In the genomic region with DNA sequence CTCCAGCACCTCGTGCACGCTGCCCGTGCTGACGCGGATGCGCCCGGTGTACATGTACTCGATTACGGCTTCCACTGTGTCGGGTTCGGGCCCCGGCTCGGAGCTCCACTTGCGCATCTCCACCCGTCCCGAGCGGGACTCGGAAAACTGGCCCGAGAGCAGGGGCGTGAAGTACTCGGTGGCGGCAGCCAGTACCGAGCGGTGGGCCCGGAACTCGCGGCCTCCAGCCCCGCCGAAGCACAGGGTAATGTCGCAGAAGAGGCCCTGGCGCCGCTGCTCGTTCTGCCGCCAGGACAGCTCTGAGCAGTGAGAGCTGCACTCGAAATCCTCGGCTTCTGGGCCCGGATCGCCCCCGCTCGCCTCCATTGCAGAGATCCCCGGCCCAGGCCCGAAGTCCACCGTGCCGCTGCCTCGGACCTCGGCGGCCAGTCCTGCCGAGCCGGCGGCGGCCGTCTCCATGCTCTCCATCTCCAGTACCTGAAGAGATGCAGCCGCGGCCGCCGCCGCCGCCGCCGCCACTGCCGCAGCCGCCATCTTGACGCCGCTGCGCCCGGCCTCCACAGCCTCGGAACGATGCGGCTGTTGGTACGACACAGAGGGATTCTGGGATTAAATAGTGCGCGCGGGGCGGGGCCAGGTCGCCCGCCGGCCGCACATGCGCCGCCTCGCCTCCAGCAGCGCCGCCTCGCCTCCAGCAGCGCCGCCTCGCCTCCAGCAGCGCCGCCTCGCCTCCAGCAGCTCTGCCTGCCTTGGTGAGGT, we compare ENCODE assay signal across 8 cellular contexts. TPM values are rescaled to one million over a fixed set of nuclear protein-coding genes. Genes with fewer than 3 reads are reported as not detected.
DNase-seq lines count a peak whose midpoint lies in the region; ATAC-seq and TF ChIP-seq lines count a peak whose summit lies in the region.

Gene KLHL11 (minus strand): TSS at position 587 of the 759 bp plus-strand sequence. CDS start 53 bp downstream, at position 534.

- H3K27ac ChIP-seq in colonic mucosa: peak within 1 kb of the TSS; percentile 82

- H3K27me3 ChIP-seq in colonic mucosa: no peaks in the 10 kb centered on the region

- peak; percentile 94 for DNase-seq in Ammon's horn (ENCODE audit: low spot score)
- DNase-seq in NCI-H510A treated with DMSO at 0.1 percent for 48 hours (lab: John Stamatoyannopoulos, UW): peak; percentile 94
- DNase-seq in activated CD4-positive, alpha-beta T cell treated with anti-CD3 and anti-CD28 coated beads for 4 hours: peak; percentile 85 to 86
- peak; percentile 91 for DNase-seq in colonic mucosa
- peak; percentile 97 for DNase-seq in left kidney (ENCODE audit: low read depth, low spot score)
- DNase-seq in stimulated activated CD4-positive, alpha-beta T cell treated with anti-CD3 and anti-CD28 coated beads, Interleukin-2, amount 100 ng/mL, for 24 hours: peak; percentile 89 to 91

- H3K9me3 ChIP-seq in colonic mucosa: no peaks in the 10 kb centered on the region

- intact Hi-C loops in colonic mucosa (cut with DNase I): no loop called here

- peak; percentile 96 for TF ChIP-seq POLR2A in GM19193 (IDR thresholded peaks at IDR 0.05; ENCODE audit: extremely low read depth, insufficient read depth, insufficient read length)

- H3K36me3 ChIP-seq in colonic mucosa: peaks cover 4% of the 10 kb centered on the region

- peak within 1 kb of the TSS; percentile 93 for H3K4me3 ChIP-seq in colonic mucosa

- H3K4me1 ChIP-seq in colonic mucosa: peaks cover 4% of the 10 kb centered on the region

- ATAC-seq in HG03432 (IDR thresholded peaks at IDR 0.05; ENCODE audit: unreplicated experiment): peak; percentile 87

- H3K9ac ChIP-seq in colonic mucosa (ENCODE audit: low read depth in 2 of 2, low read length in 2 of 2): peak within 1 kb of the TSS; percentile 86 to 98

- TF ChIP-seq CTCF in colonic mucosa (IDR thresholded peaks at IDR 0.05): no peak

RNA-seq across cellular contexts. Expression of gene KLHL11, which starts in this region (rescaled TPM):
- 10 to 100 TPM in 1 of 2 donors, 1 to 10 TPM in 1; 10.0 to 14.0 TPM for total RNA-seq in colonic mucosa

Comparison
In these comparisons a context has a peak if more than half of its experiments do, and no peak if none do; other contexts are left out.
1. Peak in every context shown above with its lines: DNase-seq, ATAC-seq, H3K4me3 ChIP-seq and H3K27ac ChIP-seq.